In the genomic region with DNA sequence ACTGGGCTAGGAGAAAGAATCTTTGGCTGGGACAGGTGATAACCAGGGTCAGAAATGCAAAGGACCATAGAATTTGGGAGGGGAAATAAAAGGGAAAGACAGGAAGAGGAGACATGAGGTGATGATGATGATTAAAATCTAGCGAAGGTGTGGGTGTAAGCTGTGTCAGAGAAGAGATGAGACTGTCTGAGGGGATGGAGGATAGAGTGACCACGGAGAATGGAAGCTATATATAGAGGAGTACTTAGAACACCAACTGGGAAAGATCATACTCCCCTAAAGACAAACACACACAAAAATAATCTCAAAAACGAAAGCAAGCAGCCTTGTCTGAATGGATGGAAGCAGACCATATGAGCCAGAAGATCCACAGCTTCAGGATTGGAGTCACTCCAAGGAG, we compare ENCODE assay signal across 14 cellular contexts.
DNase-seq lines count a peak whose midpoint lies in the region; ATAC-seq and TF ChIP-seq lines count a peak whose summit lies in the region.
"Had no signal": no experiment of that assay in that cellular context is flagged by ENCODE, and none has a peak within 500 bp of the region (broad histone marks: within the 10 kb centered on the region; RNA-seq: fewer than 3 reads in every experiment).

No MANE protein-coding gene starts in this region.

- no peaks in the 10 kb centered on the region for H3K9me2 ChIP-seq in Loucy (replicated peaks; ENCODE audit: low read depth, low read length)

- no peak overlapping the region for H3K27ac Mint-ChIP-seq in activated naive CD4-positive, alpha-beta T cell treated with anti-CD3 and anti-CD28 coated beads, Interleukin-2, amount 50 U/mL, for 72 hours
- no peak overlapping the region for H3K27ac Mint-ChIP-seq in stimulated activated effector memory CD8-positive, alpha-beta T cell treated with anti-CD3 and anti-CD28 coated beads, Interleukin-12 subunit alpha, Interleukin-12 subunit beta, amount 100 ng/mL, for 72 hours
- no peak overlapping the region for H3K27ac Mint-ChIP-seq in endodermal cell
- H3K27ac Mint-ChIP-seq: CD4-positive, CD25-positive, alpha-beta regulatory T cell had no signal

- H3K4me1 Mint-ChIP-seq in stimulated activated effector memory CD8-positive, alpha-beta T cell treated with anti-CD3 and anti-CD28 coated beads, Interleukin-12 subunit alpha, Interleukin-12 subunit beta, amount 100 ng/mL, for 72 hours: peaks cover 7% of the 10 kb centered on the region
- H3K4me1 Mint-ChIP-seq in endodermal cell: peaks cover 9% of the 10 kb centered on the region
- H3K4me1 Mint-ChIP-seq: CD4-positive, CD25-positive, alpha-beta regulatory T cell had no signal

- H3K27me3 ChIP-seq in Loucy (ENCODE audit: insufficient read depth, low read length, poor library complexity, severe bottlenecking): no peaks in the 10 kb centered on the region
- H3K27me3 ChIP-seq in endodermal cell (ENCODE audit: control insufficient read depth, insufficient read depth, low read length, poor library complexity, severe bottlenecking): no peaks in the 10 kb centered on the region
- H3K27me3 ChIP-seq: BLaER1 treated with 17β-estradiol and CSF1 and Interleukin-3, amounts not matched to agents 10 nM and 100 nM had no signal

- ATAC-seq in activated naive CD4-positive, alpha-beta T cell treated with anti-CD3 and anti-CD28 coated beads, Interleukin-2, amount 50 U/mL, for 72 hours: peak; percentile 36 to 43
- ATAC-seq in stimulated activated effector memory CD8-positive, alpha-beta T cell treated with anti-CD3 and anti-CD28 coated beads, Interleukin-12 subunit alpha, Interleukin-12 subunit beta, amount 100 ng/mL, for 72 hours: peak; percentile 48
- ATAC-seq: GM12878, HCT116 had no signal

- H3K4me2 ChIP-seq in Loucy (ENCODE audit: low read depth, low read length, poor library complexity, severe bottlenecking): peak overlapping the region; percentile 7
- H3K4me2 ChIP-seq: BLaER1 treated with 17β-estradiol and CSF1 and Interleukin-3, amounts not matched to agents 10 nM and 100 nM had no signal

- no peaks in the 10 kb centered on the region for H3F3A ChIP-seq in Loucy (ENCODE audit: low read depth)

- H3K36me3 ChIP-seq in Loucy (ENCODE audit: insufficient read depth, low read length): no peaks in the 10 kb centered on the region
- no peaks in the 10 kb centered on the region for H3K36me3 ChIP-seq in endodermal cell (ENCODE audit: control insufficient read depth, insufficient read depth, low read length)
- H3K36me3 ChIP-seq: BLaER1 treated with 17β-estradiol and CSF1 and Interleukin-3, amounts not matched to agents 10 nM and 100 nM had no signal

- no peak overlapping the region for H3K9ac ChIP-seq in Loucy (ENCODE audit: low read depth, low read length, poor library complexity, severe bottlenecking)
- no peak overlapping the region for H3K9ac ChIP-seq in endodermal cell (ENCODE audit: extremely low read depth, low read length, poor library complexity, severe bottlenecking)
- H3K9ac ChIP-seq: BLaER1 treated with 17β-estradiol and CSF1 and Interleukin-3, amounts not matched to agents 10 nM and 100 nM; GM23248 had no signal

- H3K4me3 ChIP-seq in Loucy (ENCODE audit: low read length, poor library complexity, severe bottlenecking): no peak overlapping the region
- no peak overlapping the region for H3K4me3 ChIP-seq in endodermal cell (ENCODE audit: low read length)
- H3K4me3 ChIP-seq: BLaER1 treated with 17β-estradiol and CSF1 and Interleukin-3, amounts not matched to agents 10 nM and 100 nM; GM12878; GM23248 had no signal

- WGBS in endodermal cell (ENCODE audit: insufficient coverage in 1 of 2, insufficient read length in 1 of 2), 2 experiments: 79 to 90% methylated on average over 2 of the region's 3 CpGs

- peaks cover 3 to 4% of the 10 kb centered on the region in 2 donors for H3K9me3 Mint-ChIP-seq in activated naive CD4-positive, alpha-beta T cell treated with anti-CD3 and anti-CD28 coated beads, Interleukin-2, amount 50 U/mL, for 72 hours
- peaks cover 2% of the 10 kb centered on the region for H3K9me3 Mint-ChIP-seq in stimulated activated effector memory CD8-positive, alpha-beta T cell treated with anti-CD3 and anti-CD28 coated beads, Interleukin-12 subunit alpha, Interleukin-12 subunit beta, amount 100 ng/mL, for 72 hours
- H3K9me3 Mint-ChIP-seq in endodermal cell: no peaks in the 10 kb centered on the region

- DNase-seq in activated naive CD4-positive, alpha-beta T cell treated with anti-CD3 and anti-CD28 coated beads, Interleukin-2, amount 50 U/mL, for 72 hours (ENCODE audit: low spot score in 2 of 2): no peak
- DNase-seq in activated naive CD4-positive, alpha-beta T cell (lab: John Stamatoyannopoulos, UW): no peak
- DNase-seq in cerebellum (ENCODE audit: low spot score) (peak; percentile 4), endodermal cell (no peak)
- no peak for DNase-seq in stimulated activated effector memory CD8-positive, alpha-beta T cell treated with anti-CD3 and anti-CD28 coated beads, Interleukin-12 subunit alpha, Interleukin-12 subunit beta, amount 100 ng/mL, for 72 hours (ENCODE audit: low spot score in 2 of 2)
- DNase-seq in NK-92 treated with Interleukin-12 subunit alpha and Interleukin-12 subunit beta, amount 100 ng/mL, for 24 hours (lab: John Stamatoyannopoulos, UW): no peak
- DNase-seq: ACHN; CD4-positive, CD25-positive, alpha-beta regulatory T cell; DMS53; GM23248 had no signal

- H3K4me1 ChIP-seq in Loucy (ENCODE audit: insufficient read depth, low read length, poor library complexity, severe bottlenecking) (peaks cover 11% of the 10 kb centered on the region), endodermal cell (ENCODE audit: control insufficient read depth, insufficient read depth, low read length) (no peaks in the 10 kb centered on the region)
- H3K4me1 ChIP-seq: BLaER1 treated with 17β-estradiol and CSF1 and Interleukin-3, amounts not matched to agents 10 nM and 100 nM had no signal

- H3K9me3 ChIP-seq in Loucy (ENCODE audit: insufficient read depth, low read depth, low read length) (no peaks in the 10 kb centered on the region), endodermal cell (ENCODE audit: control insufficient read depth, low read length) (no peaks in the 10 kb centered on the region)

- no peak overlapping the region for H2AFZ ChIP-seq in Loucy (ENCODE audit: low read length)
- H2AFZ ChIP-seq: GM23248 had no signal

- no peaks in the 10 kb centered on the region for H3K27me3 Mint-ChIP-seq in endodermal cell (ENCODE audit: insufficient read depth)

- H3K4me3 Mint-ChIP-seq in stimulated activated effector memory CD8-positive, alpha-beta T cell treated with anti-CD3 and anti-CD28 coated beads, Interleukin-12 subunit alpha, Interleukin-12 subunit beta, amount 100 ng/mL, for 72 hours: no peak overlapping the region
- no peak overlapping the region for H3K4me3 Mint-ChIP-seq in endodermal cell
- H3K4me3 Mint-ChIP-seq: CD4-positive, CD25-positive, alpha-beta regulatory T cell had no signal

- no peaks in the 10 kb centered on the region for H3K36me3 Mint-ChIP-seq in activated naive CD4-positive, alpha-beta T cell treated with anti-CD3 and anti-CD28 coated beads, Interleukin-2, amount 50 U/mL, for 72 hours
- no peaks in the 10 kb centered on the region for H3K36me3 Mint-ChIP-seq in stimulated activated effector memory CD8-positive, alpha-beta T cell treated with anti-CD3 and anti-CD28 coated beads, Interleukin-12 subunit alpha, Interleukin-12 subunit beta, amount 100 ng/mL, for 72 hours
- no peaks in the 10 kb centered on the region for H3K36me3 Mint-ChIP-seq in endodermal cell (ENCODE audit: low read depth)
- H3K36me3 Mint-ChIP-seq: CD4-positive, CD25-positive, alpha-beta regulatory T cell had no signal

- no peaks in the 10 kb centered on the region for H3K79me2 ChIP-seq in Loucy (ENCODE audit: insufficient read depth, low read length)

- no peak overlapping the region for H3K27ac ChIP-seq in endodermal cell (ENCODE audit: low read depth, low read length)
- H3K27ac ChIP-seq: BLaER1 treated with 17β-estradiol and CSF1 and Interleukin-3, amounts not matched to agents 10 nM and 100 nM; GM23248 had no signal

- TF ChIP-seq CTCF in Loucy (conservative IDR thresholded peaks at IDR 0.05; ENCODE audit: low read length) (no peak), endodermal cell (conservative IDR thresholded peaks at IDR 0.05) (no peak)

- H4K20me1 ChIP-seq in Loucy (ENCODE audit: insufficient read depth, low read length, poor library complexity, severe bottlenecking): no peaks in the 10 kb centered on the region
- H4K20me1 ChIP-seq: BLaER1 treated with 17β-estradiol and CSF1 and Interleukin-3, amounts not matched to agents 10 nM and 100 nM had no signal
